ENCODE assay signal across 12 cellular contexts in genomic region chr2:134410831-134411231, GRCh38.
DNase-seq lines count a peak whose midpoint lies in the region; ATAC-seq and TF ChIP-seq lines count a peak whose summit lies in the region.
"Had no signal": no experiment of that assay in that cellular context is flagged by ENCODE, and none has a peak within 500 bp of the region (broad histone marks: within the 10 kb centered on the region; RNA-seq: fewer than 3 reads in every experiment).

No MANE protein-coding gene starts in this region.

- ATAC-seq in HG03097 (IDR thresholded peaks at IDR 0.05; ENCODE audit: low FRiP score, unreplicated experiment) = no peak
- ATAC-seq: esophagus mucosa had no signal

- no peaks in the 10 kb centered on the region for H3K36me3 ChIP-seq in brain microvascular endothelial cell (replicated peaks)
- H3K36me3 ChIP-seq: adrenal gland had no signal

- H3K4me3 Mint-ChIP-seq in IgD-negative memory B cell (peak overlapping the region in 2 of 4 donors; percentile 2 to 46), chondrocyte (ENCODE audit: unreplicated experiment) (no peak overlapping the region)
- H3K4me3 Mint-ChIP-seq: activated CD8-positive, alpha-beta T cell treated with anti-CD3 and anti-CD28 coated beads, Interleukin-2, amount 10 ng/mL, durations not matched to agents 7 days and 5 days had no signal

- no peaks in the 10 kb centered on the region for H3K27me3 ChIP-seq in brain microvascular endothelial cell (replicated peaks)
- H3K27me3 ChIP-seq: adrenal gland had no signal

- DNase-seq in A172 (ENCODE audit: low spot score) = peak; percentile 34
- peak; percentile 66 for DNase-seq in brain microvascular endothelial cell
- DNase-seq in medulla oblongata (ENCODE audit: extremely low spot score) = peak; percentile 59
- DNase-seq in NCI-H2196 (lab: John Stamatoyannopoulos, UW; ENCODE audit: unreplicated experiment) = no peak
- DNase-seq in chondrocyte (ENCODE audit: low spot score) = no peak
- no peak for DNase-seq in activated CD8-positive, alpha-beta memory T cell treated with anti-CD3 and anti-CD28 coated beads for 24 hours
- DNase-seq: activated CD8-positive, alpha-beta T cell treated with anti-CD3 and anti-CD28 coated beads, Interleukin-2, amount 10 ng/mL, durations not matched to agents 7 days and 5 days; NCI-H2081 treated with DMSO at 0.1 percent for 48 hours had no signal

- TF ChIP-seq CTCF in brain microvascular endothelial cell (IDR thresholded peaks at IDR 0.05; ENCODE audit: low read depth, low read length, missing control alignments) (no peak), chondrocyte (IDR thresholded peaks at IDR 0.05) (no peak)

- in situ Hi-C loops in brain microvascular endothelial cell (cut with HindIII; ENCODE audit: low pct_ligation_motif_present, low sequenced_read_pairs) = no loop called here

- peaks cover 2% of the 10 kb centered on the region for H3K27me3 Mint-ChIP-seq in IgD-negative memory B cell
- no peaks in the 10 kb centered on the region for H3K27me3 Mint-ChIP-seq in chondrocyte (ENCODE audit: low read depth)

- peak overlapping the region; percentile 23 for H3K27ac ChIP-seq in brain microvascular endothelial cell

- no peak overlapping the region for H3K4me3 ChIP-seq in brain microvascular endothelial cell (ENCODE audit: low read depth, low read length)
- H3K4me3 ChIP-seq: adrenal gland had no signal

- H3K4me1 Mint-ChIP-seq in IgD-negative memory B cell = peaks cover 29 to 39% (median 35%) of the 10 kb centered on the region in 3 donors
- peaks cover 20% of the 10 kb centered on the region for H3K4me1 Mint-ChIP-seq in chondrocyte (ENCODE audit: low read depth)

- H3K27ac Mint-ChIP-seq in IgD-negative memory B cell (peak overlapping the region; percentile 81 to 94 (median 84)), chondrocyte (ENCODE audit: unreplicated experiment) (no peak overlapping the region)

- H3K9me3 Mint-ChIP-seq in IgD-negative memory B cell (no peaks in the 10 kb centered on the region), chondrocyte (ENCODE audit: low read depth) (no peaks in the 10 kb centered on the region)

- H3K36me3 Mint-ChIP-seq in IgD-negative memory B cell = peaks cover 1% of the 10 kb centered on the region
- no peaks in the 10 kb centered on the region for H3K36me3 Mint-ChIP-seq in chondrocyte (ENCODE audit: low read depth)

Comparison
In these comparisons a context has a peak if more than half of its experiments do, and no peak if none do; other contexts are left out.
1. DNase-seq: peak in A172 (single experiment), brain microvascular endothelial cell (single experiment) and medulla oblongata (single experiment); none in NCI-H2196 (single experiment), chondrocyte (single experiment) and activated CD8-positive, alpha-beta memory T cell treated with anti-CD3 and anti-CD28 coated beads for 24 hours (single experiment).